ENCODE assay signal across 3 cellular contexts in the genomic region with DNA sequence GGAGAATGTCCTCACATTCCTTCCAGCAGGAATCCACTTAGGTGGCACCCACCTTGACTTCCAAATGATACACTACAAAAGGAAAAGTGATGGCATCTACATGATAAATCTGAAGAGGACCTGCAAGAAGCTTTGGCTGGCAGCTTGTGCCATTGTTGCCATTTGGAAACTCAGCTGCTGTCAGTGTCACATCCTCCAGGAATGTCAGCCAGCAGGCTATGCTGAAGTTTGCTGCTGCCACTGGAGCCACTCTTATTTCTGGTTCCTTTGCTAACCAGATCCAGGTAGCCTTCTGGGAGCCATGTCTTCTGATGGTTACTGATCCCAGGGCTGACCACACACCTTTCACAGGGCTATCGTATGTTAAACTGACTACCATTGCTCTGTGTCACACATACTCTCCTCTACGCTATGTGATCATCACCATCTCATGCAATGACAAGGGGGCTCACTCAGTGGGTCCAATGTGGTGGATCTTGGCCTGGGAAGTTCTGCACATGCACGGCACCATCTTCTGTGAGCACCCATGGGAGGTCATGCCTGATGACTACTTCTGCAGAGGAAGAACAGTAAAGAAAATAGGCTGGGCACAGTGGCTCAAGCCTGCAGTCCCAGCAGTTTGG.
TF ChIP-seq lines count a peak whose summit lies in the region.

No MANE protein-coding gene starts in this region.

TF ChIP-seq in GM23338, 12 proteins besides CTCF, POLR2A, EP300 and RAD21:
- no peak for TF ChIP-seq JUNB (IDR thresholded peaks at IDR 0.05; ENCODE audit: unreplicated experiment)
- no peak for TF ChIP-seq POLR2AphosphoS5 (IDR thresholded peaks at IDR 0.05; ENCODE audit: low read depth)
- TF ChIP-seq ZNF331 (CRISPR knock-in tag; IDR thresholded peaks at IDR 0.05; ENCODE audit: low read depth), result no peak
- no peak for TF ChIP-seq CREB1 (CRISPR knock-in tag; IDR thresholded peaks at IDR 0.05; ENCODE audit: low read depth)
- no peak for TF ChIP-seq ZNF114 (CRISPR knock-in tag; IDR thresholded peaks at IDR 0.05)

TF ChIP-seq in H1, 55 proteins besides CTCF, POLR2A, EP300 and RAD21:
- TF ChIP-seq HDAC6 (IDR thresholded peaks at IDR 0.05; ENCODE audit: low read depth, low read length) (no peak), NANOG (IDR thresholded peaks at IDR 0.05; ENCODE audit: insufficient read depth, low read depth, low read length, poor library complexity, severe bottlenecking) (no peak), TEAD4 (IDR thresholded peaks at IDR 0.05; ENCODE audit: low read depth, low read length) (no peak), TCF12 (IDR thresholded peaks at IDR 0.05; ENCODE audit: low read depth, low read length) (no peak), TBP (IDR thresholded peaks at IDR 0.05; ENCODE audit: low read depth, low read length) (no peak), PHF8 (conservative IDR thresholded peaks at IDR 0.05; ENCODE audit: low read depth, low read length) (no peak), EGR1 (IDR thresholded peaks at IDR 0.05; ENCODE audit: borderline replicate concordance, low read depth, low read length) (no peak), RNF2 (IDR thresholded peaks at IDR 0.05; ENCODE audit: borderline replicate concordance, low read depth, low read length, missing control alignments, poor library complexity, severe bottlenecking) (no peak), ASH2L (IDR thresholded peaks at IDR 0.05; ENCODE audit: low read length) (no peak), CREB1 (IDR thresholded peaks at IDR 0.05) (no peak), JUN (IDR thresholded peaks at IDR 0.05; ENCODE audit: low read depth, low read length) (no peak), CHD2 (IDR thresholded peaks at IDR 0.05; ENCODE audit: low read length) (no peak), KDM5A (IDR thresholded peaks at IDR 0.05; ENCODE audit: low read length) (no peak), CBX8 (IDR thresholded peaks at IDR 0.05; ENCODE audit: borderline replicate concordance, low read depth, low read length) (no peak), NRF1 (IDR thresholded peaks at IDR 0.05; ENCODE audit: low read depth, low read length) (no peak), RXRA (IDR thresholded peaks at IDR 0.05; ENCODE audit: insufficient read depth, low read depth, low read length) (no peak)

TF ChIP-seq in HepG2, 621 proteins besides CTCF, POLR2A, EP300 and RAD21:
- TF ChIP-seq RCOR2 (CRISPR knock-in tag; IDR thresholded peaks at IDR 0.05), result no peak
